ENCODE assay signal across 14 cellular contexts in genomic region chr10:84427903-84428650, GRCh38.
DNase-seq lines count a peak whose midpoint lies in the region; ATAC-seq and TF ChIP-seq lines count a peak whose summit lies in the region.
"Had no signal": no experiment of that assay in that cellular context is flagged by ENCODE, and none has a peak within 500 bp of the region (broad histone marks: within the 10 kb centered on the region; RNA-seq: fewer than 3 reads in every experiment).

No MANE protein-coding gene starts in this region.

- no peak overlapping the region for H2BK5ac ChIP-seq in IMR-90 (ENCODE audit: low read depth, low read length, poor library complexity, severe bottlenecking)

- ATAC-seq in IMR-90 (ENCODE audit: low read depth): no peak
- ATAC-seq: activated CD8-positive, alpha-beta T cell treated with anti-CD3 and anti-CD28 coated beads, Interleukin-2, amount 10 ng/mL, durations not matched to agents 7 days and 5 days; body of pancreas; naive thymus-derived CD8-positive, alpha-beta T cell had no signal

- no peak overlapping the region for H4K5ac ChIP-seq in IMR-90 (ENCODE audit: low read depth, low read length)

- H3K4me3 Mint-ChIP-seq in activated T-helper 2 cell treated with anti-CD3 and anti-CD28 coated beads, Interferon-gamma antibody, Interleukin-2, Interleukin-4, amounts not matched to agents 10 μg/mL and 5 μg/mL and 100 μg/mL, durations not matched to agents 14 hours and 24 hours and 36 hours (ENCODE audit: low read depth): no peak overlapping the region
- H3K4me3 Mint-ChIP-seq: activated CD8-positive, alpha-beta T cell treated with anti-CD3 and anti-CD28 coated beads, Interleukin-2, amount 10 ng/mL, durations not matched to agents 7 days and 5 days; B cell; naive thymus-derived CD8-positive, alpha-beta T cell had no signal

- intact Hi-C loops in IMR-90 (cut with micrococcal nuclease) (no loop called here), prostate gland (cut with DNase I) (no loop called here)
- intact Hi-C loops in activated T-helper 2 cell treated with anti-CD3 and anti-CD28 coated beads, Interferon-gamma antibody, Interleukin-2, Interleukin-4, amounts not matched to agents 10 μg/mL and 5 μg/mL and 100 μg/mL, durations not matched to agents 14 hours and 24 hours and 36 hours (cut with micrococcal nuclease): loop anchor here (10.0 kb wide), 1 partner anchor 163 kb away; no protein-coding TSS in a partner anchor

- no peak overlapping the region for H2AK5ac ChIP-seq in IMR-90 (ENCODE audit: low read depth, low read length)

- H4K20me1 ChIP-seq in IMR-90 (ENCODE audit: insufficient read depth, low read length): peaks cover 9% of the 10 kb centered on the region; the same call in 1 of the 2 replicates

- in situ Hi-C loops in IMR-90 (cut with MboI; ENCODE audit: low sequenced_read_pairs): no loop called here

- no peak for TF ChIP-seq CTCF in IMR-90 (conservative IDR thresholded peaks at IDR 0.05; ENCODE audit: low read depth, low read length)
- TF ChIP-seq CTCF in choroid plexus epithelial cell (conservative IDR thresholded peaks at IDR 0.05; ENCODE audit: low read depth, low read length): no peak
- no peak for TF ChIP-seq CTCF in prostate gland (IDR thresholded peaks at IDR 0.05)

- H3K36me3 ChIP-seq in IMR-90 (ENCODE audit: control insufficient read depth, insufficient read depth, low read length) (peaks cover 3% of the 10 kb centered on the region), prostate gland (no peaks in the 10 kb centered on the region)

- no peak overlapping the region for H3K4me3 ChIP-seq in IMR-90 (ENCODE audit: insufficient read depth, low read depth, low read length)
- no peak overlapping the region for H3K4me3 ChIP-seq in choroid plexus epithelial cell (ENCODE audit: low read depth, low read length)
- no peak overlapping the region for H3K4me3 ChIP-seq in prostate gland
- H3K4me3 ChIP-seq: body of pancreas had no signal

- H4K8ac ChIP-seq in IMR-90 (ENCODE audit: low read depth in 2 of 2, low read length in 2 of 2): no peak overlapping the region

- H2BK20ac ChIP-seq in IMR-90 (ENCODE audit: low read depth, low read length): no peak overlapping the region

- H3K9me3 ChIP-seq in IMR-90 (ENCODE audit: control insufficient read depth, insufficient read depth, low read length): no peaks in the 10 kb centered on the region
- no peaks in the 10 kb centered on the region for H3K9me3 ChIP-seq in prostate gland
- H3K9me3 ChIP-seq: body of pancreas had no signal

- POLR2A ChIA-PET in IMR-90 (lab: Charles Lee; ENCODE audit: unreplicated experiment): no interaction called here

- WGBS in IMR-90 (ENCODE audit: extremely low coverage in 2 of 2, insufficient read length in 1 of 2), 2 experiments: 100% methylated on average over 3 of the region's 5 CpGs; no CpG with 5 or more reads in 1 of the 2 experiments
- 82% methylated on average over 5 of the region's 5 CpGs for WGBS in prostate gland

- H3K23ac ChIP-seq in IMR-90 (ENCODE audit: low read depth, low read length): no peak overlapping the region

- DNase-seq in IMR-90: peak; percentile 48
- DNase-seq in NCI-H69 (lab: John Stamatoyannopoulos, UW): peak; percentile 41
- peak; percentile 50 for DNase-seq in choroid plexus epithelial cell (ENCODE audit: low read depth)
- DNase-seq in prostate gland (ENCODE audit: low spot score): peak; percentile 20
- DNase-seq in iPS-NIHi7 (ENCODE audit: extremely low spot score): no peak
- no peak for DNase-seq in activated T-helper 2 cell treated with anti-CD3 and anti-CD28 coated beads, Interferon-gamma antibody, Interleukin-2, Interleukin-4, amounts not matched to agents 10 μg/mL and 5 μg/mL and 100 μg/mL, durations not matched to agents 14 hours and 24 hours and 36 hours (ENCODE audit: low spot score)
- no peak for DNase-seq in erythroblast (lab: John Stamatoyannopoulos, UW)
- DNase-seq: activated CD8-positive, alpha-beta T cell treated with anti-CD3 and anti-CD28 coated beads, Interleukin-2, amount 10 ng/mL, durations not matched to agents 7 days and 5 days; body of pancreas; effector memory CD4-positive, alpha-beta T cell; naive thymus-derived CD8-positive, alpha-beta T cell; NCI-H446; stimulated activated CD4-positive, alpha-beta T cell treated with anti-CD3 and anti-CD28 coated beads, Interleukin-1b, Interleukin-23, amount 100 ng/mL, for 48 hours had no signal

- no peak overlapping the region for H4K91ac ChIP-seq in IMR-90 (ENCODE audit: insufficient read depth, low read depth, low read length)

- peaks cover 9% of the 10 kb centered on the region for H3K4me1 ChIP-seq in IMR-90 (ENCODE audit: control insufficient read depth, insufficient read depth, low read length)
- no peaks in the 10 kb centered on the region for H3K4me1 ChIP-seq in prostate gland (replicated peaks)

- H3K27me3 ChIP-seq in IMR-90 (ENCODE audit: control insufficient read depth, insufficient read depth, low read length) (no peaks in the 10 kb centered on the region), prostate gland (replicated peaks; ENCODE audit: insufficient read depth) (no peaks in the 10 kb centered on the region)
- H3K27me3 ChIP-seq: body of pancreas had no signal

- no peak overlapping the region for H3K27ac Mint-ChIP-seq in activated T-helper 2 cell treated with anti-CD3 and anti-CD28 coated beads, Interferon-gamma antibody, Interleukin-2, Interleukin-4, amounts not matched to agents 10 μg/mL and 5 μg/mL and 100 μg/mL, durations not matched to agents 14 hours and 24 hours and 36 hours
- H3K27ac Mint-ChIP-seq: activated CD8-positive, alpha-beta T cell treated with anti-CD3 and anti-CD28 coated beads, Interleukin-2, amount 10 ng/mL, durations not matched to agents 7 days and 5 days; B cell had no signal

- TF ChIP-seq POLR2A in IMR-90 (IDR thresholded peaks at IDR 0.05; ENCODE audit: low read depth, low read length) (no peak), prostate gland (IDR thresholded peaks at IDR 0.05) (no peak), erythroblast (IDR thresholded peaks at IDR 0.05; ENCODE audit: low read length) (no peak)

- H3K27ac ChIP-seq in IMR-90 (ENCODE audit: insufficient read depth, low read length) (no peak overlapping the region), prostate gland (no peak overlapping the region)
- H3K27ac ChIP-seq: body of pancreas had no signal

- H3K56ac ChIP-seq in IMR-90 (ENCODE audit: extremely low read depth, insufficient read depth, low read length): no peak overlapping the region

- H2BK120ac ChIP-seq in IMR-90 (ENCODE audit: low read depth, low read length): no peak overlapping the region

- no peak for TF ChIP-seq RAD21 in IMR-90 (IDR thresholded peaks at IDR 0.05; ENCODE audit: low read length)

- no peaks in the 10 kb centered on the region for H3K9me3 Mint-ChIP-seq in activated T-helper 2 cell treated with anti-CD3 and anti-CD28 coated beads, Interferon-gamma antibody, Interleukin-2, Interleukin-4, amounts not matched to agents 10 μg/mL and 5 μg/mL and 100 μg/mL, durations not matched to agents 14 hours and 24 hours and 36 hours
- H3K9me3 Mint-ChIP-seq: naive thymus-derived CD8-positive, alpha-beta T cell had no signal

- peaks cover 24% of the 10 kb centered on the region for H3K36me3 Mint-ChIP-seq in activated T-helper 2 cell treated with anti-CD3 and anti-CD28 coated beads, Interferon-gamma antibody, Interleukin-2, Interleukin-4, amounts not matched to agents 10 μg/mL and 5 μg/mL and 100 μg/mL, durations not matched to agents 14 hours and 24 hours and 36 hours (ENCODE audit: low read depth)

- no peak overlapping the region for H3K18ac ChIP-seq in IMR-90 (ENCODE audit: low read depth, low read length)

- no peak overlapping the region for H2BK15ac ChIP-seq in IMR-90 (ENCODE audit: low read depth, low read length)

- CTCF ChIA-PET in IMR-90 (lab: Yijun Ruan, JAX): no interaction called here

- no peak overlapping the region for H2AFZ ChIP-seq in IMR-90 (replicated peaks; ENCODE audit: low read length, poor library complexity)

- no peak overlapping the region for H3K4me2 ChIP-seq in IMR-90 (ENCODE audit: low read depth, low read length)

- H3K79me1 ChIP-seq in IMR-90 (ENCODE audit: low read depth in 1 of 2, low read length in 2 of 2): peaks cover 23 to 56% of the 10 kb centered on the region in 2 experiments

- peaks cover 8% of the 10 kb centered on the region for H3K9me1 ChIP-seq in IMR-90 (ENCODE audit: insufficient read depth, low read length)

- H3K9ac ChIP-seq in IMR-90 (ENCODE audit: low read depth, low read length): no peak overlapping the region

- dilution Hi-C loops in IMR-90 (cut with HindIII; ENCODE audit: low sequenced_read_pairs, unreplicated experiment): no loop called here

- H2AK9ac ChIP-seq in IMR-90 (replicated peaks; ENCODE audit: low read depth, low read length, poor library complexity): no peak overlapping the region

- no peak overlapping the region for H3K14ac ChIP-seq in IMR-90 (replicated peaks; ENCODE audit: low read depth, low read length)

- H3K4me1 Mint-ChIP-seq in activated T-helper 2 cell treated with anti-CD3 and anti-CD28 coated beads, Interferon-gamma antibody, Interleukin-2, Interleukin-4, amounts not matched to agents 10 μg/mL and 5 μg/mL and 100 μg/mL, durations not matched to agents 14 hours and 24 hours and 36 hours (ENCODE audit: low read depth): peaks cover 14% of the 10 kb centered on the region

- BruUV-seq in IMR-90 (replicated peaks; lab: Mats Ljungman, UMichigan): no TSS peak

- H3K4ac ChIP-seq in IMR-90 (ENCODE audit: low read depth, low read length): no peak overlapping the region; the same call in 1 of the 2 replicates

- H3K27me3 Mint-ChIP-seq in activated T-helper 2 cell treated with anti-CD3 and anti-CD28 coated beads, Interferon-gamma antibody, Interleukin-2, Interleukin-4, amounts not matched to agents 10 μg/mL and 5 μg/mL and 100 μg/mL, durations not matched to agents 14 hours and 24 hours and 36 hours (ENCODE audit: low read depth): no peaks in the 10 kb centered on the region
- H3K27me3 Mint-ChIP-seq: B cell; naive thymus-derived CD8-positive, alpha-beta T cell had no signal

TF ChIP-seq in IMR-90, 13 proteins besides CTCF, POLR2A, EP300 and RAD21 (continues in another document):
- TF ChIP-seq CHD1 (IDR thresholded peaks at IDR 0.05; ENCODE audit: low read depth, low read length): no peak
- TF ChIP-seq, protein P1, sequence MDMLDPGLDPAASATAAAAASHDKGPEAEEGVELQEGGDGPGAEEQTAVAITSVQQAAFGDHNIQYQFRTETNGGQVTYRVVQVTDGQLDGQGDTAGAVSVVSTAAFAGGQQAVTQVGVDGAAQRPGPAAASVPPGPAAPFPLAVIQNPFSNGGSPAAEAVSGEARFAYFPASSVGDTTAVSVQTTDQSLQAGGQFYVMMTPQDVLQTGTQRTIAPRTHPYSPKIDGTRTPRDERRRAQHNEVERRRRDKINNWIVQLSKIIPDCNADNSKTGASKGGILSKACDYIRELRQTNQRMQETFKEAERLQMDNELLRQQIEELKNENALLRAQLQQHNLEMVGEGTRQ (IDR thresholded peaks at IDR 0.05; ENCODE audit: low read depth, low read length): no peak
- TF ChIP-seq FOS (IDR thresholded peaks at IDR 0.05; ENCODE audit: low read depth, low read length): no peak
- no peak for TF ChIP-seq MAFK (IDR thresholded peaks at IDR 0.05; ENCODE audit: low read depth, low read length)
- TF ChIP-seq MXI1 (IDR thresholded peaks at IDR 0.05; ENCODE audit: borderline replicate concordance, low read depth, low read length): no peak
- TF ChIP-seq NFE2L2 (IDR thresholded peaks at IDR 0.05; ENCODE audit: low read depth, low read length): no peak
- no peak for TF ChIP-seq CEBPB (IDR thresholded peaks at IDR 0.05; ENCODE audit: low read depth, low read length)

Comparison
In these comparisons a context has a peak if more than half of its experiments do, and no peak if none do; other contexts are left out.
1. DNase-seq: peak in IMR-90 (single experiment), NCI-H69 (single experiment), choroid plexus epithelial cell (single experiment) and prostate gland (single experiment); none in iPS-NIHi7 (single experiment), activated T-helper 2 cell treated with anti-CD3 and anti-CD28 coated beads, Interferon-gamma antibody, Interleukin-2, Interleukin-4, amounts not matched to agents 10 μg/mL and 5 μg/mL and 100 μg/mL, durations not matched to agents 14 hours and 24 hours and 36 hours (single experiment) and erythroblast (0 of 2).